Comparison of ENCODE assay signal across 1 cellular context in the genomic region with DNA sequence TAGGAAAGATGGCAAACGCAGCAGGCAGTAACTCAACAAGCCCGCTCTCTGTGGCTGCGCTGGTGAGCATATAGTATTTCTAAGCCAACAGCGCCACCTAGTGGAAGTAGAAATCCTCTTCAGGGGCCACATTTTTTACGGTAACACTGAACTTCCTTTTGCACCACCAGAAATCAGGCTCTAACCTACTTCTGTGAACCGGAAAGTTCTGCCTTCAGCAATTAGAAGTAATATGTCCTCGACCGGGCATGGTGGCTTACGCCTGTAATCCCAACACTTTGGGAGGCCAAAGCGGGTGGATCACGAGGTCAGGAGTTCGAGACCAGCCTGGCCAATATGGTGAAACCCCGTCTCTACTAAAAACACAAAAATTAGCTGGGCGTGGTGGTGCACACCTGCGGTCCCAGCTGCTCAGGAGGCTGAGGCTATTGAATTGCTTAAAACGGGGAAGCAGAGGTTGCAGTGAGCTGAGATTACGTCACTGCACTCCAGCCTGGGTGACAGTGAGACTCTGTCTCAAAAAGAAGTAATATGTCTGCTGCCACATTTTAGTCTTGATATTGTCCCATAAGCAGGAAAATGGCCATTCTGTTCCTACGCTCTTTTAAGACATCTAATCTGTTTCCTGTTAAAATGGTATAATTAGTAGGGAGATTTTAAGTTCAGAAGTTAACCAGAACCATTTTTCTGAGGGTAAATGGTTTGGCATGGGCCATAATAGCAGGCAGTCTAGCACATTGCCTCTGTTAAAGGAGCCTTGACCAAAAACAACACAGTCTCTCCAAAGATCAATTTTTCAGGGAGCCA.
TF ChIP-seq lines count a peak whose summit lies in the region.

No MANE protein-coding gene starts in this region.

TF ChIP-seq in GM23338, 12 proteins besides CTCF, POLR2A, EP300 and RAD21:
- TF ChIP-seq ZNF462 (CRISPR knock-in tag; IDR thresholded peaks at IDR 0.05) = no peak
- no peak for TF ChIP-seq ZNF331 (CRISPR knock-in tag; IDR thresholded peaks at IDR 0.05; ENCODE audit: low read depth)
- TF ChIP-seq STAT1 (IDR thresholded peaks at IDR 0.05; ENCODE audit: unreplicated experiment) = no peak
- no peak; the same call in 1 of the 2 replicates for TF ChIP-seq POLR2AphosphoS5 (IDR thresholded peaks at IDR 0.05; ENCODE audit: low read depth)
- TF ChIP-seq NANOG (IDR thresholded peaks at IDR 0.05; ENCODE audit: borderline replicate concordance) = no peak
- TF ChIP-seq JUNB (IDR thresholded peaks at IDR 0.05; ENCODE audit: unreplicated experiment) = no peak
- TF ChIP-seq EZH2phosphoT487 (IDR thresholded peaks at IDR 0.05; ENCODE audit: unreplicated experiment) = no peak
